ENCODE assay signal across 9 cellular contexts in the genomic region with DNA sequence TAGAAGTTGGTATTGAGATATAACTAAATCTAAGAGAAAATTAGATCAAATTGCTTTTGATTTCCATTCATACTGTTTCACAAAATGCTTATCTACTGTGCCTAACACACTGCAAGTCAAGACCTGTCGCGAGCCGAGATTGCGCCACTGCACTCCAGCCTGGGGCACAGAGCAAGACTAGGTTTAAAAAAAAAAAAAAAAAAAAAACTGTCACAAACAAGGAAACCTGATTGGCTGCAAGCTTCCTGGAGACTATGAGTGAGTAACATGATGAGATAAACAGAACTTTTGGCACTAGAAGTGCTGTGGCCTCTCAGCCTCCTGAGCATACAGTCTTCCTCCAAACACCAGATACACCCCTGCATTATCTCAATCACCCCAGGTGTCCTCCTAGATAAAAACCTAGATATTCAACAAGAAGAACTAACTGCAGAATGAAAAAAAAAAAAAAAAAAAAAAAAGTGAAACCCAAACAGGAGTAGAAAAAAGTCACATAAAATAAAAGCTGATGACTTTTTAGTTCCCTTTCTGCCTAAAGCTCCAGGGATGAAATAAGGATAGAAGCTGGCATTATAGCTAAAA.
DNase-seq lines count a peak whose midpoint lies in the region; ATAC-seq and TF ChIP-seq lines count a peak whose summit lies in the region.
"Had no signal": no experiment of that assay in that cellular context is flagged by ENCODE, and none has a peak within 500 bp of the region (broad histone marks: within the 10 kb centered on the region; RNA-seq: fewer than 3 reads in every experiment).

No MANE protein-coding gene starts in this region.

- H3K4me1 ChIP-seq in transverse colon (peaks cover 0 to 43% (median 14%) of the 10 kb centered on the region in 4 donors), HAP-1 (0 out of 2 replicates have a peak, but pooled peaks cover 4% of the 10 kb centered on the region)

- WGBS in transverse colon (ENCODE audit: low coverage in 1 of 2), 2 donors = 53 to 70% methylated on average over 4 of the region's 4 CpGs

- in situ Hi-C loops in transverse colon (cut with MboI; ENCODE audit: low pct_ligation_motif_present in 1 of 4, low pct_unique_long_range_greater_than_20kb in 1 of 4, low sequenced_read_pairs in 3 of 4) (no loop called here), HAP-1 (cut with MboI; ENCODE audit: low sequenced_read_pairs) (no loop called here)

- no peaks in the 10 kb centered on the region for H3K36me3 ChIP-seq in transverse colon
- no peaks in the 10 kb centered on the region for H3K36me3 ChIP-seq in HAP-1 (replicated peaks)

- no peak for TF ChIP-seq CTCF in transverse colon (IDR thresholded peaks at IDR 0.05)

- TF ChIP-seq POLR2A in transverse colon (IDR thresholded peaks at IDR 0.05) = no peak

- H3K27ac ChIP-seq in transverse colon = peak overlapping the region in 3 of 4 donors; percentile 35 to 42 (median 40)
- H3K27ac ChIP-seq: KMS-11 had no signal

- TF ChIP-seq EP300 in transverse colon (IDR thresholded peaks at IDR 0.05; ENCODE audit: low read depth) = no peak

- ATAC-seq in left cardiac atrium = peak; percentile 47 to 61

- H3K4me3 ChIP-seq in transverse colon (no peak overlapping the region), HAP-1 (no peak overlapping the region)

- intact Hi-C loops in left cardiac atrium (cut with DNase I) = no loop called here
- intact Hi-C loops in transverse colon (cut with DNase I; ENCODE audit: low total_unique reads) = no loop called here

- H3K27me3 ChIP-seq in transverse colon (no peaks in the 10 kb centered on the region), HAP-1 (ENCODE audit: low read depth) (peaks cover 20% of the 10 kb centered on the region)

- H3K9me3 ChIP-seq in transverse colon = no peaks in the 10 kb centered on the region
- no peaks in the 10 kb centered on the region for H3K9me3 ChIP-seq in HAP-1

- DNase-seq in NCI-H146 (lab: John Stamatoyannopoulos, UW) (peak; percentile 24), NCI-H146 treated with DMSO at 0.1 percent for 48 hours (lab: John Stamatoyannopoulos, UW; ENCODE audit: unreplicated experiment) (no peak), SW 1271 (lab: John Stamatoyannopoulos, UW) (peak; percentile 33 to 71), left cardiac atrium (peak; percentile 40), transverse colon (peak; percentile 44), NCI-H2029 treated with DMSO at 0.1 percent for 48 hours (lab: John Stamatoyannopoulos, UW) (no peak), COLO668 (lab: John Stamatoyannopoulos, UW; ENCODE audit: unreplicated experiment) (no peak), HAP-1 (ENCODE audit: low spot score in 2 of 2) (no peak)

Comparison
In these comparisons a context has a peak if more than half of its experiments do, and no peak if none do; other contexts are left out.
1. DNase-seq: peak in NCI-H146 (single experiment), SW 1271 (2 of 2), left cardiac atrium (single experiment) and transverse colon (single experiment); none in NCI-H146 treated with DMSO at 0.1 percent for 48 hours (single experiment), NCI-H2029 treated with DMSO at 0.1 percent for 48 hours (single experiment), COLO668 (single experiment) and HAP-1 (0 of 2).